10 cellular contexts compared by ENCODE assay signal in genomic region chr5:149583394-149583793, GRCh38. TPM values are rescaled to one million over a fixed set of nuclear protein-coding genes. Genes with fewer than 3 reads are reported as not detected.
A peak's percentile ranks its signal among the peaks of the same experiment; 100 is the strongest.
DNase-seq lines count a peak whose midpoint lies in the region; ATAC-seq and TF ChIP-seq lines count a peak whose summit lies in the region.
"Had no signal": no experiment of that assay in that cellular context is flagged by ENCODE, and none has a peak within 500 bp of the region (broad histone marks: within the 10 kb centered on the region; RNA-seq: fewer than 3 reads in every experiment).

No MANE protein-coding gene starts in this region.

- no peaks in the 10 kb centered on the region for H3K9me3 Mint-ChIP-seq in activated CD8-positive, alpha-beta memory T cell treated with anti-CD3 and anti-CD28 coated beads, Interleukin-2, amount 10 ng/mL, durations not matched to agents 7 days and 5 days (ENCODE audit: low read depth)
- H3K9me3 Mint-ChIP-seq: activated naive CD4-positive, alpha-beta T cell treated with anti-CD3 and anti-CD28 coated beads, Interleukin-2, amount 50 U/mL, for 24 hours had no signal

- intact Hi-C loops in right cardiac atrium (cut with DNase I), result no loop called here

- H3K4me1 Mint-ChIP-seq in activated CD8-positive, alpha-beta memory T cell treated with anti-CD3 and anti-CD28 coated beads, Interleukin-2, amount 10 ng/mL, durations not matched to agents 7 days and 5 days, result peaks cover 9% of the 10 kb centered on the region

- WGBS in right cardiac atrium, result 48% methylated on average over 1 of the region's 1 CpG

- peaks cover 2% of the 10 kb centered on the region for H3K4me1 ChIP-seq in right cardiac atrium (ENCODE audit: control insufficient read depth, insufficient read depth, low read length)

- no peak overlapping the region for H3K4me3 ChIP-seq in right cardiac atrium (ENCODE audit: low read length)
- no peak overlapping the region for H3K4me3 ChIP-seq in retinal pigment epithelial cell (ENCODE audit: low read length)

- peak in 41 of 58 donors; percentile 3 to 83 (median 39) for DNase-seq in anterior cingulate cortex (lab: John Stamatoyannopoulos, UW)
- DNase-seq in right cardiac atrium, result no peak
- DNase-seq in retinal pigment epithelial cell (ENCODE audit: low read depth), result peak; percentile 78
- no peak for DNase-seq in activated CD8-positive, alpha-beta memory T cell treated with anti-CD3 and anti-CD28 coated beads, Interleukin-2, amount 10 ng/mL, durations not matched to agents 7 days and 5 days
- DNase-seq in NCI-H2227 (lab: John Stamatoyannopoulos, UW; ENCODE audit: unreplicated experiment), result no peak
- no peak for DNase-seq in kidney glomerular epithelial cell (lab: John Stamatoyannopoulos, UW)
- DNase-seq: NCI-H1930 had no signal

- H3K27me3 Mint-ChIP-seq in activated CD8-positive, alpha-beta memory T cell treated with anti-CD3 and anti-CD28 coated beads, Interleukin-2, amount 10 ng/mL, durations not matched to agents 7 days and 5 days, result peaks cover 32% of the 10 kb centered on the region
- H3K27me3 Mint-ChIP-seq: activated naive CD4-positive, alpha-beta T cell treated with anti-CD3 and anti-CD28 coated beads, Interleukin-2, amount 50 U/mL, for 24 hours had no signal

- no peak overlapping the region for H3K27ac Mint-ChIP-seq in activated CD8-positive, alpha-beta memory T cell treated with anti-CD3 and anti-CD28 coated beads, Interleukin-2, amount 10 ng/mL, durations not matched to agents 7 days and 5 days
- H3K27ac Mint-ChIP-seq: activated naive CD4-positive, alpha-beta T cell treated with anti-CD3 and anti-CD28 coated beads, Interleukin-2, amount 50 U/mL, for 24 hours had no signal

- no peaks in the 10 kb centered on the region for H3K36me3 Mint-ChIP-seq in activated CD8-positive, alpha-beta memory T cell treated with anti-CD3 and anti-CD28 coated beads, Interleukin-2, amount 10 ng/mL, durations not matched to agents 7 days and 5 days
- H3K36me3 Mint-ChIP-seq: activated naive CD4-positive, alpha-beta T cell treated with anti-CD3 and anti-CD28 coated beads, Interleukin-2, amount 50 U/mL, for 24 hours had no signal

- H3K4me3 Mint-ChIP-seq in activated CD8-positive, alpha-beta memory T cell treated with anti-CD3 and anti-CD28 coated beads, Interleukin-2, amount 10 ng/mL, durations not matched to agents 7 days and 5 days, result no peak overlapping the region
- H3K4me3 Mint-ChIP-seq: activated naive CD4-positive, alpha-beta T cell treated with anti-CD3 and anti-CD28 coated beads, Interleukin-2, amount 50 U/mL, for 24 hours had no signal

- TF ChIP-seq EP300 in Ishikawa (IDR thresholded peaks at IDR 0.05; ENCODE audit: borderline replicate concordance), result no peak

- no peak for TF ChIP-seq CTCF in retinal pigment epithelial cell (conservative IDR thresholded peaks at IDR 0.05; ENCODE audit: low read depth, low read length)

- no peaks in the 10 kb centered on the region for H3K9me3 ChIP-seq in right cardiac atrium (ENCODE audit: control insufficient read depth, low read length)

- H3K27ac ChIP-seq in right cardiac atrium (ENCODE audit: low read length), result peak overlapping the region; percentile 75

- ATAC-seq in right cardiac atrium, result peak; percentile 49 to 56
- ATAC-seq in activated CD8-positive, alpha-beta memory T cell treated with anti-CD3 and anti-CD28 coated beads, Interleukin-2, amount 10 ng/mL, durations not matched to agents 7 days and 5 days, result no peak
- no peak for ATAC-seq in HG03354 (IDR thresholded peaks at IDR 0.05; ENCODE audit: poor library complexity, severe bottlenecking, unreplicated experiment)

- no peak for TF ChIP-seq RAD21 in Ishikawa (IDR thresholded peaks at IDR 0.05; ENCODE audit: low read depth)

- H3K27me3 ChIP-seq in right cardiac atrium (ENCODE audit: control insufficient read depth, insufficient read depth), result no peaks in the 10 kb centered on the region

- CTCF ChIA-PET in activated CD8-positive, alpha-beta memory T cell treated with anti-CD3 and anti-CD28 coated beads, Interleukin-2, amount 10 ng/mL, durations not matched to agents 7 days and 5 days (lab: Charles Lee), result interaction anchor here (1.5 kb wide), 1 partner anchor 34 kb away, joined by 3 read pairs; no protein-coding TSS in a partner anchor

TF ChIP-seq in Ishikawa, 13 proteins besides CTCF, POLR2A, EP300 and RAD21:
- TF ChIP-seq FOXM1 (IDR thresholded peaks at IDR 0.05; ENCODE audit: borderline replicate concordance, low read depth), result no peak
- no peak for TF ChIP-seq TEAD4 (IDR thresholded peaks at IDR 0.05)
- TF ChIP-seq CREB1 (IDR thresholded peaks at IDR 0.05; ENCODE audit: low read depth), result no peak
- no peak for TF ChIP-seq TCF12 (IDR thresholded peaks at IDR 0.05; ENCODE audit: low read depth)
- peak; percentile 49 for TF ChIP-seq NFIC (IDR thresholded peaks at IDR 0.05)

RNA-seq across cellular contexts. Expression of gene ARHGEF37, which starts 2.1 kb away (rescaled TPM):
- 10 to 100 TPM; 20.6 to 25.7 (median 23.2) TPM for total RNA-seq in right cardiac atrium
- 10.4 TPM for polyA plus RNA-seq in right cardiac atrium
- total RNA-seq in activated CD8-positive, alpha-beta memory T cell treated with anti-CD3 and anti-CD28 coated beads, Interleukin-2, amount 10 ng/mL, durations not matched to agents 7 days and 5 days, result 1 to 10 TPM in 1 of 2 experiments, under 1 TPM in 1; 0.37 to 1.1 TPM

RNA-seq across cellular contexts. Expression of gene CSNK1A1, which starts 32.2 kb away (rescaled TPM):
- 100 to 1,000 TPM; 197 to 433 (median 236) TPM for total RNA-seq in right cardiac atrium
- 74.5 TPM for polyA plus RNA-seq in right cardiac atrium
- total RNA-seq in activated CD8-positive, alpha-beta memory T cell treated with anti-CD3 and anti-CD28 coated beads, Interleukin-2, amount 10 ng/mL, durations not matched to agents 7 days and 5 days, result 100 to 1,000 TPM; 193 to 204 TPM

Comparison
In these comparisons a context has a peak if more than half of its experiments do, and no peak if none do; other contexts are left out.
1. DNase-seq: peak in anterior cingulate cortex (41 of 58) and retinal pigment epithelial cell (single experiment); none in right cardiac atrium (0 of 3), activated CD8-positive, alpha-beta memory T cell treated with anti-CD3 and anti-CD28 coated beads, Interleukin-2, amount 10 ng/mL, durations not matched to agents 7 days and 5 days (single experiment), NCI-H2227 (single experiment) and kidney glomerular epithelial cell (single experiment).
2. ATAC-seq: peak in right cardiac atrium (2 of 2); none in activated CD8-positive, alpha-beta memory T cell treated with anti-CD3 and anti-CD28 coated beads, Interleukin-2, amount 10 ng/mL, durations not matched to agents 7 days and 5 days (single experiment) and HG03354 (single experiment).
3. RNA of gene ARHGEF37, which starts 2.1 kb away (total RNA-seq): 20.6 to 25.7 TPM in right cardiac atrium; 0.37 to 1.1 TPM in activated CD8-positive, alpha-beta memory T cell treated with anti-CD3 and anti-CD28 coated beads, Interleukin-2, amount 10 ng/mL, durations not matched to agents 7 days and 5 days; every median in the first group is over 10 times any median in the second.